Comparison of ENCODE assay signal across 15 cellular contexts in genomic region chr2:170503563-170503962, GRCh38.
"Had no signal": no experiment of that assay in that cellular context is flagged by ENCODE, and none has a peak within 500 bp of the region (broad histone marks: within the 10 kb centered on the region; RNA-seq: fewer than 3 reads in every experiment).

No MANE protein-coding gene starts in this region.

- H3K9me3 ChIP-seq: esophagus squamous epithelium, left lung, testis, upper lobe of right lung had no signal

- H3K27ac ChIP-seq: brain microvascular endothelial cell, left lung, parathyroid adenoma, testis, upper lobe of right lung had no signal

- H3K4me3 Mint-ChIP-seq: dendritic cell treated with granulocyte-macrophage colony-stimulating factor and Interleukin-4, amounts not matched to agents 40 ng/mL and 50 ng/mL, for 4 days; stimulated activated naive CD8-positive, alpha-beta T cell treated with anti-CD3 and anti-CD28 coated beads, Interleukin-15, amount 100 ng/mL, for 72 hours had no signal

- H3K27me3 ChIP-seq: brain microvascular endothelial cell, testis, upper lobe of right lung had no signal

- H2AFZ ChIP-seq: parathyroid adenoma had no signal

- H3K9me3 Mint-ChIP-seq: activated naive CD4-positive, alpha-beta T cell treated with anti-CD3 and anti-CD28 coated beads, Interleukin-2, amount 50 U/mL, for 72 hours; dendritic cell treated with granulocyte-macrophage colony-stimulating factor and Interleukin-4, amounts not matched to agents 40 ng/mL and 50 ng/mL, for 4 days; stimulated activated naive CD8-positive, alpha-beta T cell treated with anti-CD3 and anti-CD28 coated beads, Interleukin-15, amount 100 ng/mL, for 72 hours had no signal

- H3K36me3 Mint-ChIP-seq: activated naive CD4-positive, alpha-beta T cell treated with anti-CD3 and anti-CD28 coated beads, Interleukin-2, amount 50 U/mL, for 72 hours had no signal

- DNase-seq: activated CD4-positive, alpha-beta T cell treated with anti-CD3 and anti-CD28 coated beads, Interleukin-2, amount 50 U/mL, for 1 hour; activated effector memory CD4-positive, alpha-beta T cell treated with Interleukin-2 at 50 U/mL for 16 hours; amniotic stem cell; brain microvascular endothelial cell; esophagus squamous epithelium; foreskin fibroblast; glutamatergic neuron; left lung; stimulated activated CD4-positive, alpha-beta T cell treated with anti-CD3 and anti-CD28 coated beads, Interleukin-4, amount 100 ng/mL, for 1 hour; stimulated activated naive CD8-positive, alpha-beta T cell treated with anti-CD3 and anti-CD28 coated beads, Interleukin-15, amount 100 ng/mL, for 72 hours; testis; upper lobe of right lung had no signal

- H3K4me3 ChIP-seq: esophagus squamous epithelium, left lung, testis, upper lobe of right lung had no signal

- H3K36me3 ChIP-seq: brain microvascular endothelial cell, esophagus squamous epithelium, left lung, upper lobe of right lung had no signal

- ATAC-seq: activated naive CD4-positive, alpha-beta T cell treated with anti-CD3 and anti-CD28 coated beads, Interleukin-2, amount 50 U/mL, for 72 hours; left lung; stimulated activated naive CD8-positive, alpha-beta T cell treated with anti-CD3 and anti-CD28 coated beads, Interleukin-15, amount 100 ng/mL, for 72 hours; upper lobe of right lung had no signal

- H3K27ac Mint-ChIP-seq: activated naive CD4-positive, alpha-beta T cell treated with anti-CD3 and anti-CD28 coated beads, Interleukin-2, amount 50 U/mL, for 72 hours; dendritic cell treated with granulocyte-macrophage colony-stimulating factor and Interleukin-4, amounts not matched to agents 40 ng/mL and 50 ng/mL, for 4 days; stimulated activated naive CD8-positive, alpha-beta T cell treated with anti-CD3 and anti-CD28 coated beads, Interleukin-15, amount 100 ng/mL, for 72 hours had no signal

- H3K79me2 ChIP-seq: parathyroid adenoma had no signal

- H3K4me1 ChIP-seq: testis had no signal

- H3K9ac ChIP-seq: parathyroid adenoma had no signal
